ENCODE assay signal across 1 cellular context in the genomic region with DNA sequence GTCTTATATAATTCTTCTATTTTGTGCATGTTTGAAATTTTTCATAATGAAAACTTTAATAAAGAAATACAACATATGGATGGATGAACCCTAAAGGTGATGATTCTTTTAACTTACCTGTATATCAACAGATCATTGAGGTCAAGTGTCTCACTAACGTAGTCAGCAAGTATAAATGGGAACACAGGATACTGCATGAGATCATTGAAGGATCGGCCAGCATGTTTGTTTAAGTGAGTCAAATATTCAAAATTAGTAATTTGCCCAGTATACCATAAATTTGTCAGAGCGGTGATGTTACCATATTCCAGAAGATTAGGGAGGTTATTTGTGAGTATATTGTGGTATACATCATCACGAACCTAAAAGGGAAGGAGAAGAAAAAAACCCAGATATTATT.
TF ChIP-seq lines count a peak whose summit lies in the region.

No MANE protein-coding gene starts in this region.

TF ChIP-seq in HEK293, 187 proteins besides CTCF, POLR2A, EP300 and RAD21 (continued from another document):
- TF ChIP-seq, protein P1, sequence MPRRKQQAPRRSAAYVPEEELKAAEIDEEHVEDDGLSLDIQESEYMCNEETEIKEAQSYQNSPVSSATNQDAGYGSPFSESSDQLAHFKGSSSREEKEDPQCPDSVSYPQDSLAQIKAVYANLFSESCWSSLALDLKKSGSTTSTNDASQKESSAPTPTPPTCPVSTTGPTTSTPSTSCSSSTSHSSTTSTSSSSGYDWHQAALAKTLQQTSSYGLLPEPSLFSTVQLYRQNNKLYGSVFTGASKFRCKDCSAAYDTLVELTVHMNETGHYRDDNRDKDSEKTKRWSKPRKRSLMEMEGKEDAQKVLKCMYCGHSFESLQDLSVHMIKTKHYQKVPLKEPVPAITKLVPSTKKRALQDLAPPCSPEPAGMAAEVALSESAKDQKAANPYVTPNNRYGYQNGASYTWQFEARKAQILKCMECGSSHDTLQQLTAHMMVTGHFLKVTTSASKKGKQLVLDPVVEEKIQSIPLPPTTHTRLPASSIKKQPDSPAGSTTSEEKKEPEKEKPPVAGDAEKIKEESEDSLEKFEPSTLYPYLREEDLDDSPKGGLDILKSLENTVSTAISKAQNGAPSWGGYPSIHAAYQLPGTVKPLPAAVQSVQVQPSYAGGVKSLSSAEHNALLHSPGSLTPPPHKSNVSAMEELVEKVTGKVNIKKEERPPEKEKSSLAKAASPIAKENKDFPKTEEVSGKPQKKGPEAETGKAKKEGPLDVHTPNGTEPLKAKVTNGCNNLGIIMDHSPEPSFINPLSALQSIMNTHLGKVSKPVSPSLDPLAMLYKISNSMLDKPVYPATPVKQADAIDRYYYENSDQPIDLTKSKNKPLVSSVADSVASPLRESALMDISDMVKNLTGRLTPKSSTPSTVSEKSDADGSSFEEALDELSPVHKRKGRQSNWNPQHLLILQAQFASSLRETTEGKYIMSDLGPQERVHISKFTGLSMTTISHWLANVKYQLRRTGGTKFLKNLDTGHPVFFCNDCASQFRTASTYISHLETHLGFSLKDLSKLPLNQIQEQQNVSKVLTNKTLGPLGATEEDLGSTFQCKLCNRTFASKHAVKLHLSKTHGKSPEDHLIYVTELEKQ (tag by site-specific recombination; IDR thresholded peaks at IDR 0.05; ENCODE audit: borderline replicate concordance) = 0 out of 2 replicates have a peak, but pooled peaks have one; percentile 14
- peak; percentile 74 for TF ChIP-seq ZNF366 (tag by site-specific recombination; conservative IDR thresholded peaks at IDR 0.05)
- 0 out of 2 replicates have a peak, but pooled peaks have one; percentile 25 for TF ChIP-seq SP7 (tag by site-specific recombination; IDR thresholded peaks at IDR 0.05)
- TF ChIP-seq ZEB2 (tag by site-specific recombination; IDR thresholded peaks at IDR 0.05) = peak; percentile 73; the same call in 1 of the 2 replicates
- TF ChIP-seq SP3 (tag by site-specific recombination; IDR thresholded peaks at IDR 0.05) = 0 out of 2 replicates have a peak, but pooled peaks have one; percentile 16
- TF ChIP-seq MEIS1 (CRISPR knock-in tag; IDR thresholded peaks at IDR 0.05; ENCODE audit: borderline replicate concordance) = no peak
- TF ChIP-seq, protein P2, sequence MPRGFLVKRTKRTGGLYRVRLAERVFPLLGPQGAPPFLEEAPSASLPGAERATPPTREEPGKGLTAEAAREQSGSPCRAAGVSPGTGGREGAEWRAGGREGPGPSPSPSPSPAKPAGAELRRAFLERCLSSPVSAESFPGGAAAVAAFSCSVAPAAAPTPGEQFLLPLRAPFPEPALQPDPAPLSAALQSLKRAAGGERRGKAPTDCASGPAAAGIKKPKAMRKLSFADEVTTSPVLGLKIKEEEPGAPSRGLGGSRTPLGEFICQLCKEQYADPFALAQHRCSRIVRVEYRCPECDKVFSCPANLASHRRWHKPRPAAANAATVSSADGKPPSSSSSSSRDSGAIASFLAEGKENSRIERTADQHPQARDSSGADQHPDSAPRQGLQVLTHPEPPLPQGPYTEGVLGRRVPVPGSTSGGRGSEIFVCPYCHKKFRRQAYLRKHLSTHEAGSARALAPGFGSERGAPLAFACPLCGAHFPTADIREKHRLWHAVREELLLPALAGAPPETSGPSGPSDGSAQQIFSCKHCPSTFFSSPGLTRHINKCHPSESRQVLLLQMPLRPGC (tag by site-specific recombination; IDR thresholded peaks at IDR 0.05) = 0 out of 2 replicates have a peak, but pooled peaks have one; percentile 70
- TF ChIP-seq ZNF211 (tag by site-specific recombination; IDR thresholded peaks at IDR 0.05; ENCODE audit: low read depth) = 0 out of 2 replicates have a peak, but pooled peaks have one; percentile 38
- TF ChIP-seq ZNF184 (tag by site-specific recombination; IDR thresholded peaks at IDR 0.05) = peak; percentile 91
